Comparison of ENCODE assay signal across 18 cellular contexts in genomic region chr7:91436655-91437054, GRCh38.
DNase-seq lines count a peak whose midpoint lies in the region; ATAC-seq and TF ChIP-seq lines count a peak whose summit lies in the region.
"Had no signal": no experiment of that assay in that cellular context is flagged by ENCODE, and none has a peak within 500 bp of the region (broad histone marks: within the 10 kb centered on the region; RNA-seq: fewer than 3 reads in every experiment).

No MANE protein-coding gene starts in this region.

- H3K27me3 ChIP-seq in SJCRH30 (no peaks in the 10 kb centered on the region), MG63 (no peaks in the 10 kb centered on the region)
- H3K27me3 ChIP-seq: right atrium auricular region, testis had no signal

- H3K4me3 ChIP-seq in SJCRH30 (no peak overlapping the region), MG63 (no peak overlapping the region)
- H3K4me3 ChIP-seq: right atrium auricular region, testis had no signal

- TF ChIP-seq CTCF in GM10266 (IDR thresholded peaks at IDR 0.05; ENCODE audit: control insufficient read depth, insufficient read depth, low read depth, missing control alignments) = no peak

- H3K27ac ChIP-seq in SJCRH30 = no peak overlapping the region
- H3K27ac ChIP-seq: epithelial cell of prostate, right atrium auricular region, testis had no signal

- peak; percentile 98 for DNase-seq in DMS 273 treated with DMSO at 0.1 percent for 48 hours (lab: John Stamatoyannopoulos, UW)
- DNase-seq in NCI-H1417 treated with DMSO at 0.1 percent for 48 hours (lab: John Stamatoyannopoulos, UW) = peak; percentile 66
- peak; percentile 52 for DNase-seq in NCI-H2196 treated with DMSO at 0.1 percent for 48 hours (lab: John Stamatoyannopoulos, UW; ENCODE audit: unreplicated experiment)
- peak; percentile 68 to 84 for DNase-seq in SJCRH30
- no peak for DNase-seq in MG63
- no peak for DNase-seq in GM10266 (ENCODE audit: extremely low spot score)
- DNase-seq: activated effector memory CD4-positive, alpha-beta T cell treated with anti-CD3 and anti-CD28 coated beads, Interleukin-2, amount 50 U/mL, for 16 hours; COR-L47; islet precursor cell; mesenchymal stem cell; stimulated activated CD4-positive, alpha-beta T cell treated with anti-CD3 and anti-CD28 coated beads, Interleukin-2, amount 100 ng/mL, for 24 hours; T-cell; testis had no signal

- ATAC-seq in GM21529 (IDR thresholded peaks at IDR 0.05; ENCODE audit: unreplicated experiment) (no peak), GM18502 (IDR thresholded peaks at IDR 0.05; ENCODE audit: poor library complexity, unreplicated experiment) (no peak)
- ATAC-seq: T-cell, WTC11 had no signal

- H3K9me3 ChIP-seq in SJCRH30 (replicated peaks) (no peaks in the 10 kb centered on the region), MG63 (no peaks in the 10 kb centered on the region)
- H3K9me3 ChIP-seq: right atrium auricular region, testis had no signal

- H3K36me3 ChIP-seq in SJCRH30 (no peaks in the 10 kb centered on the region), MG63 (no peaks in the 10 kb centered on the region)
- H3K36me3 ChIP-seq: right atrium auricular region had no signal

- peaks cover 10% of the 10 kb centered on the region for H3K4me1 ChIP-seq in SJCRH30
- H3K4me1 ChIP-seq: right atrium auricular region, testis had no signal

Comparison
In these comparisons a context has a peak if more than half of its experiments do, and no peak if none do; other contexts are left out.
1. DNase-seq: peak in DMS 273 treated with DMSO at 0.1 percent for 48 hours (single experiment), NCI-H1417 treated with DMSO at 0.1 percent for 48 hours (single experiment), NCI-H2196 treated with DMSO at 0.1 percent for 48 hours (single experiment) and SJCRH30 (2 of 2); none in MG63 (single experiment) and GM10266 (single experiment).